In genomic region chr17:53017227-53017626, GRCh38 we compare ENCODE assay signal across 3 cellular contexts.
"Had no signal": no experiment of that assay in that cellular context is flagged by ENCODE, and none has a peak within 500 bp of the region (broad histone marks: within the 10 kb centered on the region; RNA-seq: fewer than 3 reads in every experiment).

No MANE protein-coding gene starts in this region.

- ATAC-seq: GM12878 had no signal

- DNase-seq: GDM1, GF-D8 had no signal

- H3K4me3 ChIP-seq: GM12878 had no signal
